Comparison of ENCODE assay signal across 26 cellular contexts in genomic region chr12:1873531-1874149, GRCh38. TPM values are rescaled to one million over a fixed set of nuclear protein-coding genes. Genes with fewer than 3 reads are reported as not detected.
"Had no signal": no experiment of that assay in that cellular context is flagged by ENCODE, and none has a peak within 500 bp of the region (broad histone marks: within the 10 kb centered on the region; RNA-seq: fewer than 3 reads in every experiment).

No MANE protein-coding gene starts in this region.

- H3K36me3 ChIP-seq: left lung, neural progenitor cell had no signal

- H3K9ac ChIP-seq: neural progenitor cell had no signal

- H3K27ac Mint-ChIP-seq: activated CD4-positive, alpha-beta T cell treated with anti-CD3 and anti-CD28 coated beads, Interleukin-2, amount 10 ng/mL, durations not matched to agents 7 days and 5 days; activated naive CD4-positive, alpha-beta T cell treated with anti-CD3 and anti-CD28 coated beads for 36 hours; activated naive CD8-positive, alpha-beta T cell treated with anti-CD3 and anti-CD28 coated beads, Interleukin-2, amount 10 ng/mL, durations not matched to agents 7 days and 5 days; activated T-cell treated with anti-CD3 and anti-CD28 coated beads, Interleukin-2, amount 50 U/mL, for 72 hours; immature natural killer cell; neural progenitor cell; stimulated activated naive B cell treated with anti-CD40 and anti-IgM and Interleukin-4, amounts not matched to agents 10 μg/mL and 1 μg/mL and 100 μg/mL, for 72 hours had no signal

- H3K9me3 Mint-ChIP-seq: immature natural killer cell had no signal

- FAIRE-seq: bronchial epithelial cell had no signal

- H3K27me3 ChIP-seq: neural progenitor cell had no signal

- H3K36me3 Mint-ChIP-seq: activated naive CD8-positive, alpha-beta T cell treated with anti-CD3 and anti-CD28 coated beads, Interleukin-2, amount 10 ng/mL, durations not matched to agents 7 days and 5 days; immature natural killer cell; neural progenitor cell; stimulated activated naive B cell treated with anti-CD40 and anti-IgM and Interleukin-4, amounts not matched to agents 10 μg/mL and 1 μg/mL and 100 μg/mL, for 72 hours had no signal

- H3K4me1 Mint-ChIP-seq: activated CD4-positive, alpha-beta T cell treated with anti-CD3 and anti-CD28 coated beads, Interleukin-2, amount 10 ng/mL, durations not matched to agents 7 days and 5 days; activated naive CD8-positive, alpha-beta T cell treated with anti-CD3 and anti-CD28 coated beads, Interleukin-2, amount 10 ng/mL, durations not matched to agents 7 days and 5 days; immature natural killer cell; stimulated activated naive B cell treated with anti-CD40 and anti-IgM and Interleukin-4, amounts not matched to agents 10 μg/mL and 1 μg/mL and 100 μg/mL, for 72 hours had no signal

- H3K4me3 Mint-ChIP-seq: activated CD4-positive, alpha-beta T cell treated with anti-CD3 and anti-CD28 coated beads, Interleukin-2, amount 10 ng/mL, durations not matched to agents 7 days and 5 days; activated naive CD4-positive, alpha-beta T cell treated with anti-CD3 and anti-CD28 coated beads for 36 hours; activated naive CD8-positive, alpha-beta T cell treated with anti-CD3 and anti-CD28 coated beads, Interleukin-2, amount 10 ng/mL, durations not matched to agents 7 days and 5 days; activated T-cell treated with anti-CD3 and anti-CD28 coated beads, Interleukin-2, amount 50 U/mL, for 72 hours; immature natural killer cell; naive thymus-derived CD8-positive, alpha-beta T cell; neural progenitor cell; stimulated activated naive B cell treated with anti-CD40 and anti-IgM and Interleukin-4, amounts not matched to agents 10 μg/mL and 1 μg/mL and 100 μg/mL, for 72 hours had no signal

- H3K4me1 ChIP-seq: left lung, neural progenitor cell had no signal

- DNase-seq: activated CD4-positive, alpha-beta T cell treated with anti-CD3 and anti-CD28 coated beads, Interleukin-2, amount 10 ng/mL, durations not matched to agents 7 days and 5 days; activated effector memory CD4-positive, alpha-beta T cell treated with Interleukin-2 at 50 U/mL for 16 hours; activated naive CD4-positive, alpha-beta T cell treated with anti-CD3 and anti-CD28 coated beads for 36 hours; activated naive CD8-positive, alpha-beta T cell treated with anti-CD3 and anti-CD28 coated beads, Interleukin-2, amount 10 ng/mL, durations not matched to agents 7 days and 5 days; activated T-cell treated with anti-CD3 and anti-CD28 coated beads, Interleukin-2, amount 50 U/mL, for 72 hours; amniotic stem cell; cortex of kidney; immature natural killer cell; left lung; naive thymus-derived CD8-positive, alpha-beta T cell; retina; stimulated activated CD4-positive, alpha-beta T cell treated with anti-CD3 and anti-CD28 coated beads, Interleukin-2, amount 100 ng/mL, for 48 hours; stimulated activated CD8-positive, alpha-beta memory T cell treated with anti-CD3 and anti-CD28 coated beads, Interleukin-4, amount 100 ng/mL, for 48 hours; stimulated activated naive B cell treated with anti-CD40 and anti-IgM and Interleukin-4, amounts not matched to agents 10 μg/mL and 1 μg/mL and 100 μg/mL, for 72 hours; trophoblast cell had no signal

- H3K4me3 ChIP-seq: left lung, neural progenitor cell had no signal

- H3K27ac ChIP-seq: epithelial cell of prostate, left lung, neural progenitor cell had no signal

- ATAC-seq: activated CD4-positive, CD25-positive, alpha-beta regulatory T cell treated with anti-CD3 and anti-CD28 coated beads, Interleukin-2, amount 50 U/mL, for 24 hours; activated T-cell treated with anti-CD3 and anti-CD28 coated beads, Interleukin-2, amount 50 U/mL, for 72 hours; left lung; naive thymus-derived CD8-positive, alpha-beta T cell; stimulated activated naive B cell treated with anti-CD40 and anti-IgM and Interleukin-4, amounts not matched to agents 10 μg/mL and 1 μg/mL and 100 μg/mL, for 72 hours had no signal

- H3K9me3 ChIP-seq: left lung had no signal

RNA-seq across cellular contexts. Expression of gene CACNA2D4, which starts 44.8 kb away (rescaled TPM):
- total RNA-seq: bronchial epithelial cell, lung microvascular endothelial cell, temporal lobe had no signal

RNA-seq across cellular contexts. Expression of gene LRTM2, which starts 53.3 kb away (rescaled TPM):
- total RNA-seq: activated CD4-positive, alpha-beta T cell treated with anti-CD3 and anti-CD28 coated beads, Interleukin-2, amount 10 ng/mL, durations not matched to agents 7 days and 5 days; activated naive CD4-positive, alpha-beta T cell treated with anti-CD3 and anti-CD28 coated beads for 36 hours; activated naive CD8-positive, alpha-beta T cell treated with anti-CD3 and anti-CD28 coated beads, Interleukin-2, amount 10 ng/mL, durations not matched to agents 7 days and 5 days; bronchial epithelial cell; fibroblast of villous mesenchyme; kidney epithelial cell; left lung; lung microvascular endothelial cell; omental fat pad; posterior vena cava; T-helper 2 cell treated with Interferon-gamma antibody and Interleukin-4, amounts not matched to agents 100 ng/mL and 5 ng/mL, for 36 hours had no signal
- polyA plus RNA-seq: immature natural killer cell; naive thymus-derived CD8-positive, alpha-beta T cell had no signal
